In genomic region chr2:55063713-55064323, GRCh38 we compare ENCODE assay signal across 12 cellular contexts. TPM values are rescaled to one million over a fixed set of nuclear protein-coding genes. Genes with fewer than 3 reads are reported as not detected.
DNase-seq lines count a peak whose midpoint lies in the region; ATAC-seq, FAIRE-seq and TF ChIP-seq lines count a peak whose summit lies in the region.
"Had no signal": no experiment of that assay in that cellular context is flagged by ENCODE, and none has a peak within 500 bp of the region (broad histone marks: within the 10 kb centered on the region; RNA-seq: fewer than 3 reads in every experiment).

No MANE protein-coding gene starts in this region.

- H3K4me3 ChIP-seq in mucosa of descending colon, result no peak overlapping the region

- H3K4me1 ChIP-seq in mucosa of descending colon (ENCODE audit: low read depth), result no peaks in the 10 kb centered on the region

- peak overlapping the region; percentile 67 for H3K4me3 Mint-ChIP-seq in activated T-helper 17 cell treated with anti-CD3 and anti-CD28 coated beads, Interleukin-2, amount 50 U/mL, for 72 hours
- H3K4me3 Mint-ChIP-seq: T-helper 1 cell treated with Interleukin-12 subunit alpha and Interleukin-12 subunit beta and Interleukin-4 antibody, amounts not matched to agents 30 μg/mL and 1 μg/mL, for 36 hours had no signal

- no peaks in the 10 kb centered on the region for H3K9me3 Mint-ChIP-seq in activated T-helper 17 cell treated with anti-CD3 and anti-CD28 coated beads, Interleukin-2, amount 50 U/mL, for 72 hours
- H3K9me3 Mint-ChIP-seq: T-helper 1 cell treated with Interleukin-12 subunit alpha and Interleukin-12 subunit beta and Interleukin-4 antibody, amounts not matched to agents 30 μg/mL and 1 μg/mL, for 36 hours had no signal

- peaks cover 9% of the 10 kb centered on the region for H3K4me1 Mint-ChIP-seq in activated T-helper 17 cell treated with anti-CD3 and anti-CD28 coated beads, Interleukin-2, amount 50 U/mL, for 72 hours

- TF ChIP-seq CTCF in mucosa of descending colon (IDR thresholded peaks at IDR 0.05), result no peak

- ATAC-seq in activated T-helper 17 cell treated with anti-CD3 and anti-CD28 coated beads, Interleukin-2, amount 50 U/mL, for 72 hours (replicated peaks), result peak; percentile 90
- peak; percentile 68 for ATAC-seq in mucosa of descending colon
- ATAC-seq in GM21360 (IDR thresholded peaks at IDR 0.05; ENCODE audit: unreplicated experiment), result no peak
- ATAC-seq in HG03432 (IDR thresholded peaks at IDR 0.05; ENCODE audit: unreplicated experiment), result no peak

- no peak for FAIRE-seq in HTR-8/SVneo (lab: Jason Lieb, UNC)

- H3K9me3 ChIP-seq in mucosa of descending colon, result no peaks in the 10 kb centered on the region

- intact Hi-C loops in mucosa of descending colon (cut with DNase I, micrococcal nuclease), result no loop called here

- H3K27me3 Mint-ChIP-seq in activated T-helper 17 cell treated with anti-CD3 and anti-CD28 coated beads, Interleukin-2, amount 50 U/mL, for 72 hours, result no peaks in the 10 kb centered on the region

- peak; percentile 26 for DNase-seq in NCI-H82 (lab: John Stamatoyannopoulos, UW)
- no peak for DNase-seq in NCI-H82 treated with DMSO at 0.1 percent for 48 hours (lab: John Stamatoyannopoulos, UW; ENCODE audit: unreplicated experiment)
- peak; percentile 10 for DNase-seq in HT1080 (ENCODE audit: low read depth)
- no peak for DNase-seq in mucosa of descending colon
- no peak for DNase-seq in HTR-8/SVneo (ENCODE audit: insufficient read length, low spot score)
- DNase-seq: islet precursor cell, MV-4-11, NCI-H526 treated with DMSO at 0.1 percent for 48 hours had no signal

- H3K36me3 Mint-ChIP-seq in activated T-helper 17 cell treated with anti-CD3 and anti-CD28 coated beads, Interleukin-2, amount 50 U/mL, for 72 hours (ENCODE audit: low read depth), result no peaks in the 10 kb centered on the region

- no peaks in the 10 kb centered on the region for H3K36me3 ChIP-seq in mucosa of descending colon (ENCODE audit: low read depth)

- H3K27ac Mint-ChIP-seq in activated T-helper 17 cell treated with anti-CD3 and anti-CD28 coated beads, Interleukin-2, amount 50 U/mL, for 72 hours, result peak overlapping the region; percentile 91
- H3K27ac Mint-ChIP-seq: T-helper 1 cell treated with Interleukin-12 subunit alpha and Interleukin-12 subunit beta and Interleukin-4 antibody, amounts not matched to agents 30 μg/mL and 1 μg/mL, for 36 hours had no signal

RNA-seq across cellular contexts. Expression of gene RTN4, which starts 13.6 kb away (rescaled TPM):
- total RNA-seq in HT1080 (2014; rRNA removed; shearing (Covaris generic)), result 204 and 295 TPM in 2 replicates
- polyA plus RNA-seq in HT1080 (2015; cell fraction: cytosol; rRNA removed), result 598 and 660 TPM in 2 replicates
- 694 and 718 TPM in 2 replicates for polyA plus RNA-seq in HT1080 (2015; cell fraction: nucleus; rRNA removed)
- 100 to 1,000 TPM in 1 of 2 donors, 10 to 100 TPM in 1; 74.9 to 131 TPM for total RNA-seq in activated T-helper 17 cell treated with anti-CD3 and anti-CD28 coated beads, Interleukin-2, amount 50 U/mL, for 72 hours
- 100 to 1,000 TPM; 219 to 278 (median 224) TPM for total RNA-seq in mucosa of descending colon

Comparison
In these comparisons a context has a peak if more than half of its experiments do, and no peak if none do; other contexts are left out.
1. DNase-seq: peak in NCI-H82 (single experiment) and HT1080 (single experiment); none in NCI-H82 treated with DMSO at 0.1 percent for 48 hours (single experiment), mucosa of descending colon (0 of 3) and HTR-8/SVneo (single experiment).
2. ATAC-seq: peak in activated T-helper 17 cell treated with anti-CD3 and anti-CD28 coated beads, Interleukin-2, amount 50 U/mL, for 72 hours (single experiment) and mucosa of descending colon (single experiment); none in GM21360 (single experiment) and HG03432 (single experiment).